21 cellular contexts compared by ENCODE assay signal in the genomic region with DNA sequence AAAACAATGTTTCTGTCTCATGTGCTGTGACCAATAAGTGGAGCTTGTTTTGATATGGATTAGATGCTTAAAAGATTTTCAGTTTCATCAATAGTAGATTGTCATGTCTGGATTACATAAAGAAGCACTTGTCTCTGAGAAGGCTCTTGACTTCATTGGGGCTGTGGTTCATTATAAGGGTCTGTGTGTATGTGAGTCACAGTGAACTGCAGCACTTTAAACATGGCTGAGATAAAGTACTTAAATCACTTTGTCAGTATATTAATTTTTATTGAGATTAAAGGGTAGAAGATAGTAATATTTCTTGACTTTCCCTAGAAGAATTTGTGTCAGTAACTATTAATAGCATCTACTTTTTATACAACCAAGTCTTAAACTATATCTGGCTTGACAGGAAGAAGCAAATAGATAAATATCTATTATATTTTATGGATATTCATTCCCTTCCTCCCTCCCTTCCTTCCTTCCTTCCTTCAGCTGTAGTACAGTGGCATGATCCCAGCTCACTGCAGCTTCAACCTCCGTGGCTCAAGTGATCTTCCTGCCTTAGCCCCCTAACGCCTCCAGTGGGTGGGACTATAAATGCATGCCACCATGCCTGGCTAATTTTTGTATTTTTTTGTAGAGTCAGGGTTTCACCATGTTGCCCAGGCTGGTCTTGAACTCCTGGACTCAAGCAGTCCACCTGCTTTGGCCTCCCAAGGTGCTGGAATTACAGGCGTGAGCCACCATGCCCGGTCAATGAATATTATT. TPM values are rescaled to one million over a fixed set of nuclear protein-coding genes. Genes with fewer than 3 reads are reported as not detected.
DNase-seq lines count a peak whose midpoint lies in the region; ATAC-seq, FAIRE-seq and TF ChIP-seq lines count a peak whose summit lies in the region.
"Had no signal": no experiment of that assay in that cellular context is flagged by ENCODE, and none has a peak within 500 bp of the region (broad histone marks: within the 10 kb centered on the region; RNA-seq: fewer than 3 reads in every experiment).

No MANE protein-coding gene starts in this region.

- H2BK15ac ChIP-seq in IMR-90 (ENCODE audit: low read depth, low read length) (no peak overlapping the region), mesenchymal stem cell (ENCODE audit: low read depth, poor library complexity, severe bottlenecking) (no peak overlapping the region)

- TF ChIP-seq CTCF in IMR-90 (conservative IDR thresholded peaks at IDR 0.05; ENCODE audit: low read depth, low read length) (no peak), WTC11 (IDR thresholded peaks at IDR 0.05) (no peak), D721Med (IDR thresholded peaks at IDR 0.05; ENCODE audit: insufficient read depth, missing control alignments) (no peak)

- H4K91ac ChIP-seq in IMR-90 (ENCODE audit: insufficient read depth, low read depth, low read length) (no peak overlapping the region), mesenchymal stem cell (ENCODE audit: low read length) (no peak overlapping the region)

- no peak overlapping the region for H2AK9ac ChIP-seq in IMR-90 (replicated peaks; ENCODE audit: low read depth, low read length, poor library complexity)

- intact Hi-C loops in IMR-90 (cut with micrococcal nuclease), result no loop called here

- H2BK5ac ChIP-seq in IMR-90 (ENCODE audit: low read depth, low read length, poor library complexity, severe bottlenecking) (no peak overlapping the region), mesenchymal stem cell (ENCODE audit: low read depth, low read length, poor library complexity, severe bottlenecking) (no peak overlapping the region)

- no peak overlapping the region for H2BK20ac ChIP-seq in IMR-90 (ENCODE audit: low read depth, low read length)

- no peak overlapping the region for H3K56ac ChIP-seq in IMR-90 (ENCODE audit: extremely low read depth, insufficient read depth, low read length)

- POLR2A ChIA-PET in IMR-90 (lab: Charles Lee; ENCODE audit: unreplicated experiment), result no interaction called here
- POLR2A ChIA-PET in WTC11 (lab: Charles Lee), result no interaction called here

- no peak overlapping the region for H2BK120ac ChIP-seq in IMR-90 (ENCODE audit: low read depth, low read length)
- no peak overlapping the region for H2BK120ac ChIP-seq in mesenchymal stem cell (ENCODE audit: low read depth, low read length)

- no CpG with 5 or more reads among the region's 4 CpGs for WGBS in IMR-90 (ENCODE audit: extremely low coverage in 2 of 2, insufficient read length in 1 of 2), 2 experiments
- 73% methylated on average over 4 of the region's 4 CpGs for WGBS in mesenchymal stem cell

- H2BK12ac ChIP-seq in mesenchymal stem cell (ENCODE audit: low read length in 2 of 2), result no peak overlapping the region

- peaks cover 5% of the 10 kb centered on the region for H3K9me1 ChIP-seq in IMR-90 (ENCODE audit: insufficient read depth, low read length)

- no peak overlapping the region for H3K4me3 Mint-ChIP-seq in WTC11
- H3K4me3 Mint-ChIP-seq: activated CD4-positive, alpha-beta T cell treated with anti-CD3 and anti-CD28 coated beads, Interleukin-2, amount 10 ng/mL, durations not matched to agents 24 days and 14 days; stimulated activated naive CD8-positive, alpha-beta T cell treated with anti-CD3 and anti-CD28 coated beads, Interleukin-15, amount 100 ng/mL, for 72 hours had no signal

- H2AK5ac ChIP-seq in IMR-90 (ENCODE audit: low read depth, low read length), result no peak overlapping the region; the same call in 1 of the 2 replicates
- no peak overlapping the region for H2AK5ac ChIP-seq in mesenchymal stem cell (ENCODE audit: low read length, severe bottlenecking)

- H3K4me2 ChIP-seq in IMR-90 (ENCODE audit: low read depth, low read length) (no peak overlapping the region), mesenchymal stem cell (ENCODE audit: low read length, poor library complexity, severe bottlenecking) (no peak overlapping the region)
- H3K4me2 ChIP-seq: hepatocyte had no signal

- H4K8ac ChIP-seq in IMR-90 (ENCODE audit: low read depth in 2 of 2, low read length in 2 of 2), result no peak overlapping the region
- no peak overlapping the region for H4K8ac ChIP-seq in mesenchymal stem cell (ENCODE audit: low read length)

- H3K79me1 ChIP-seq in IMR-90 (ENCODE audit: low read depth in 1 of 2, low read length in 2 of 2) (peaks cover 22 to 27% of the 10 kb centered on the region in 2 experiments; a peak in 3 of 4 replicates), mesenchymal stem cell (replicated peaks; ENCODE audit: low read length, poor library complexity, severe bottlenecking) (peaks cover 6% of the 10 kb centered on the region)

- H3K27me3 ChIP-seq in IMR-90 (ENCODE audit: control insufficient read depth, insufficient read depth, low read length) (no peaks in the 10 kb centered on the region), mesenchymal stem cell (ENCODE audit: control insufficient read depth in 1 of 2, insufficient read depth in 1 of 2, low read length in 2 of 2) (no peaks in the 10 kb centered on the region)
- H3K27me3 ChIP-seq: breast epithelium, hepatocyte, tibial nerve had no signal

- FAIRE-seq in D721Med (lab: Jason Lieb, UNC), result no peak

- H4K5ac ChIP-seq in IMR-90 (ENCODE audit: low read depth, low read length), result no peak overlapping the region

- no peak overlapping the region for H3K14ac ChIP-seq in IMR-90 (replicated peaks; ENCODE audit: low read depth, low read length)
- H3K14ac ChIP-seq in mesenchymal stem cell (ENCODE audit: low read length in 2 of 2), result no peak overlapping the region

- TF ChIP-seq RAD21 in IMR-90 (IDR thresholded peaks at IDR 0.05; ENCODE audit: low read length), result no peak

- DNase-seq in EL (peak; percentile 13), IMR-90 (peak; percentile 30), WTC11 (ENCODE audit: low spot score) (no peak), mesenchymal stem cell (peak; percentile 44), AG08395 (ENCODE audit: low spot score) (no peak), DMS114 treated with DMSO at 0.1 percent for 48 hours (lab: John Stamatoyannopoulos, UW; ENCODE audit: unreplicated experiment) (no peak), D721Med (ENCODE audit: insufficient read length, low spot score) (no peak)
- no peak for DNase-seq in stimulated activated naive CD8-positive, alpha-beta T cell treated with anti-CD3 and anti-CD28 coated beads, Interleukin-15, Interleukin-2, amounts not matched to agents 100 U/mL and 50 U/mL, for 24 hours
- DNase-seq: activated CD4-positive, alpha-beta T cell treated with anti-CD3 and anti-CD28 coated beads, Interleukin-2, amount 10 ng/mL, durations not matched to agents 24 days and 14 days; activated effector memory CD4-positive, alpha-beta T cell treated with Interleukin-2 at 50 U/mL for 16 hours; cortex of kidney; NCI-H1105; NCI-H524; psoas muscle; stimulated activated CD4-positive, alpha-beta T cell treated with anti-CD3 and anti-CD28 coated beads, Interleukin-4, amount 100 ng/mL, for 1 hour; stimulated activated naive CD8-positive, alpha-beta T cell treated with anti-CD3 and anti-CD28 coated beads, Interleukin-15, amount 100 ng/mL, for 72 hours had no signal

- H4K20me1 ChIP-seq in IMR-90 (ENCODE audit: insufficient read depth, low read length), result no peaks in the 10 kb centered on the region

- H3K4me1 ChIP-seq in IMR-90 (ENCODE audit: control insufficient read depth, insufficient read depth, low read length), result peaks cover 3% of the 10 kb centered on the region
- H3K4me1 ChIP-seq in mesenchymal stem cell (ENCODE audit: control insufficient read depth, insufficient read depth, low read depth, low read length), result no peaks in the 10 kb centered on the region
- H3K4me1 ChIP-seq: breast epithelium had no signal

- no peak for TF ChIP-seq POLR2A in IMR-90 (IDR thresholded peaks at IDR 0.05; ENCODE audit: low read depth, low read length)

- no peak overlapping the region for H3K9ac ChIP-seq in IMR-90 (ENCODE audit: low read depth, low read length)
- no peak overlapping the region for H3K9ac ChIP-seq in mesenchymal stem cell (ENCODE audit: low read length)

- no peaks in the 10 kb centered on the region for H3K27me3 Mint-ChIP-seq in WTC11 (ENCODE audit: low read depth)
- H3K27me3 Mint-ChIP-seq: stimulated activated naive CD8-positive, alpha-beta T cell treated with anti-CD3 and anti-CD28 coated beads, Interleukin-15, amount 100 ng/mL, for 72 hours had no signal

- H3K18ac ChIP-seq in IMR-90 (ENCODE audit: low read depth, low read length), result no peak overlapping the region
- no peak overlapping the region for H3K18ac ChIP-seq in mesenchymal stem cell (ENCODE audit: low read depth in 1 of 2, low read length in 2 of 2)

- H3K36me3 Mint-ChIP-seq in WTC11, result no peaks in the 10 kb centered on the region

- H3K4me3 ChIP-seq in IMR-90 (ENCODE audit: insufficient read depth, low read depth, low read length) (no peak overlapping the region), mesenchymal stem cell (ENCODE audit: insufficient read depth in 1 of 2, low read depth in 1 of 2, low read length in 2 of 2) (no peak overlapping the region)
- H3K4me3 ChIP-seq: breast epithelium, hepatocyte, psoas muscle, skin epidermis, tibial nerve had no signal

- 0 out of 2 replicates have a peak, but pooled peaks cover 3% of the 10 kb centered on the region for H3K4me1 Mint-ChIP-seq in WTC11
- H3K4me1 Mint-ChIP-seq: activated CD4-positive, alpha-beta T cell treated with anti-CD3 and anti-CD28 coated beads, Interleukin-2, amount 10 ng/mL, durations not matched to agents 24 days and 14 days had no signal

- H3K9me3 ChIP-seq in IMR-90 (ENCODE audit: control insufficient read depth, insufficient read depth, low read length) (peaks cover 2% of the 10 kb centered on the region; the same call in 1 of the 2 replicates), mesenchymal stem cell (ENCODE audit: control insufficient read depth, low read length) (no peaks in the 10 kb centered on the region)
- H3K9me3 ChIP-seq: breast epithelium, psoas muscle had no signal

- peaks cover 6% of the 10 kb centered on the region; the same call in 1 of the 2 replicates for H3K9me3 Mint-ChIP-seq in WTC11
- H3K9me3 Mint-ChIP-seq: activated CD4-positive, alpha-beta T cell treated with anti-CD3 and anti-CD28 coated beads, Interleukin-2, amount 10 ng/mL, durations not matched to agents 24 days and 14 days; stimulated activated naive CD8-positive, alpha-beta T cell treated with anti-CD3 and anti-CD28 coated beads, Interleukin-15, amount 100 ng/mL, for 72 hours had no signal

- H3K27ac ChIP-seq in IMR-90 (ENCODE audit: insufficient read depth, low read length) (no peak overlapping the region), mesenchymal stem cell (ENCODE audit: low read length, poor library complexity, severe bottlenecking) (no peak overlapping the region)
- H3K27ac ChIP-seq: breast epithelium, hepatocyte, psoas muscle, RWPE1, skin epidermis, tibial nerve had no signal

- ATAC-seq in IMR-90 (ENCODE audit: low read depth), result no peak
- peak; percentile 82 for ATAC-seq in WTC11
- ATAC-seq in stimulated activated naive CD8-positive, alpha-beta T cell treated with anti-CD3 and anti-CD28 coated beads, Interleukin-15, Interleukin-2, amounts not matched to agents 100 U/mL and 50 U/mL, for 24 hours, result no peak
- ATAC-seq: stimulated activated naive CD8-positive, alpha-beta T cell treated with anti-CD3 and anti-CD28 coated beads, Interleukin-15, amount 100 ng/mL, for 72 hours had no signal

- dilution Hi-C loops in IMR-90 (cut with HindIII; ENCODE audit: low sequenced_read_pairs, unreplicated experiment), result no loop called here

- no peak overlapping the region for H3K4ac ChIP-seq in IMR-90 (ENCODE audit: low read depth, low read length)
- no peak overlapping the region for H3K4ac ChIP-seq in mesenchymal stem cell (ENCODE audit: low read depth in 1 of 2, low read length in 2 of 2)

- BruUV-seq in IMR-90 (replicated peaks; lab: Mats Ljungman, UMichigan), result no TSS peak

- H3K36me3 ChIP-seq in IMR-90 (ENCODE audit: control insufficient read depth, insufficient read depth, low read length) (no peaks in the 10 kb centered on the region), mesenchymal stem cell (ENCODE audit: control insufficient read depth in 1 of 2, insufficient read depth in 2 of 2, low read depth in 1 of 2, low read length in 2 of 2) (no peaks in the 10 kb centered on the region)
- H3K36me3 ChIP-seq: breast epithelium, tibial nerve had no signal

- H2AFZ ChIP-seq in IMR-90 (replicated peaks; ENCODE audit: low read length, poor library complexity) (no peak overlapping the region), mesenchymal stem cell (ENCODE audit: low read depth, low read length) (no peak overlapping the region)
- H2AFZ ChIP-seq: hepatocyte had no signal

- no peak overlapping the region for H3K27ac Mint-ChIP-seq in WTC11
- H3K27ac Mint-ChIP-seq: activated CD4-positive, alpha-beta T cell treated with anti-CD3 and anti-CD28 coated beads, Interleukin-2, amount 10 ng/mL, durations not matched to agents 24 days and 14 days; stimulated activated naive CD8-positive, alpha-beta T cell treated with anti-CD3 and anti-CD28 coated beads, Interleukin-15, amount 100 ng/mL, for 72 hours had no signal

- no peak overlapping the region for H3K23ac ChIP-seq in IMR-90 (ENCODE audit: low read depth, low read length)
- H3K23ac ChIP-seq in mesenchymal stem cell (ENCODE audit: low read length in 2 of 2), result no peak overlapping the region

- CTCF ChIA-PET in IMR-90 (lab: Yijun Ruan, JAX), result no interaction called here
- CTCF ChIA-PET in WTC11 (lab: Charles Lee), result no interaction called here

- in situ Hi-C loops in IMR-90 (cut with MboI; ENCODE audit: low sequenced_read_pairs), result no loop called here

RNA-seq across cellular contexts. Expression of a gene that starts 48.8 kb away (rescaled TPM):
- 28.7 and 29.4 TPM in 2 replicates for total RNA-seq in IMR-90 (2012; rRNA removed)
- 6.6 and 8.3 TPM in 2 replicates for polyA plus RNA-seq in IMR-90 (2012; rRNA removed)
- polyA plus RNA-seq in IMR-90 (2012; cell fraction: cytosol; rRNA removed), result 1.9 and 3.2 TPM in 2 replicates
- polyA plus RNA-seq in IMR-90 (2012; cell fraction: nucleus; rRNA removed; ENCODE audit: low replicate concordance), result 1.0 and 5.1 TPM in 2 replicates
- 19.2 to 20.1 TPM (median 19.6 TPM) in 3 replicates for total RNA-seq in WTC11 (2021)
- 6.8 TPM for polyA plus RNA-seq in mesenchymal stem cell (2013, experiment 1 of 2)
- polyA plus RNA-seq in mesenchymal stem cell (2013, experiment 2 of 2), result 6.7 TPM

Comparison
In these comparisons a context has a peak if more than half of its experiments do, and no peak if none do; other contexts are left out.
1. DNase-seq: peak in EL (single experiment), IMR-90 (single experiment) and mesenchymal stem cell (single experiment); none in WTC11 (single experiment), AG08395 (single experiment), DMS114 treated with DMSO at 0.1 percent for 48 hours (single experiment), stimulated activated naive CD8-positive, alpha-beta T cell treated with anti-CD3 and anti-CD28 coated beads, Interleukin-15, Interleukin-2, amounts not matched to agents 100 U/mL and 50 U/mL, for 24 hours (single experiment) and D721Med (single experiment).